Comparison of ENCODE assay signal across 12 cellular contexts in genomic region chr2:45849491-45850283, GRCh38.
DNase-seq lines count a peak whose midpoint lies in the region; ATAC-seq and TF ChIP-seq lines count a peak whose summit lies in the region.
"Had no signal": no experiment of that assay in that cellular context is flagged by ENCODE, and none has a peak within 500 bp of the region (broad histone marks: within the 10 kb centered on the region; RNA-seq: fewer than 3 reads in every experiment).

No MANE protein-coding gene starts in this region.

- H3K27ac Mint-ChIP-seq in natural killer cell treated with Interleukin-12 subunit alpha and Interleukin-12 subunit beta and Interleukin-15 and Interleukin-18, amount 100 ng/mL, for 72 hours, result no peak overlapping the region
- H3K27ac Mint-ChIP-seq in natural killer cell, result no peak overlapping the region
- H3K27ac Mint-ChIP-seq in T-helper 1 cell treated with Interleukin-12 subunit alpha and Interleukin-12 subunit beta and Interleukin-4 antibody, amounts not matched to agents 30 μg/mL and 1 μg/mL, for 36 hours, result peak overlapping the region; percentile 27
- no peak overlapping the region for H3K27ac Mint-ChIP-seq in activated T-cell treated with anti-CD3 and anti-CD28 coated beads, Interleukin-2, amount 50 U/mL, for 24 hours

- no peaks in the 10 kb centered on the region for H3K27me3 Mint-ChIP-seq in natural killer cell treated with Interleukin-12 subunit alpha and Interleukin-12 subunit beta and Interleukin-15 and Interleukin-18, amount 100 ng/mL, for 72 hours
- H3K27me3 Mint-ChIP-seq in natural killer cell (ENCODE audit: low read depth in 2 of 2), result no peaks in the 10 kb centered on the region
- H3K27me3 Mint-ChIP-seq in T-helper 1 cell treated with Interleukin-12 subunit alpha and Interleukin-12 subunit beta and Interleukin-4 antibody, amounts not matched to agents 30 μg/mL and 1 μg/mL, for 36 hours (ENCODE audit: low read depth), result no peaks in the 10 kb centered on the region
- H3K27me3 Mint-ChIP-seq in activated T-cell treated with anti-CD3 and anti-CD28 coated beads, Interleukin-2, amount 50 U/mL, for 24 hours, result no peaks in the 10 kb centered on the region

- intact Hi-C loops in natural killer cell (cut with micrococcal nuclease) (no loop called here), sciatic nerve (cut with DNase I) (no loop called here)

- H3K9me3 Mint-ChIP-seq in natural killer cell treated with Interleukin-12 subunit alpha and Interleukin-12 subunit beta and Interleukin-15 and Interleukin-18, amount 100 ng/mL, for 72 hours, result no peaks in the 10 kb centered on the region
- no peaks in the 10 kb centered on the region for H3K9me3 Mint-ChIP-seq in natural killer cell
- H3K9me3 Mint-ChIP-seq in T-helper 1 cell treated with Interleukin-12 subunit alpha and Interleukin-12 subunit beta and Interleukin-4 antibody, amounts not matched to agents 30 μg/mL and 1 μg/mL, for 36 hours, result peaks cover 28% of the 10 kb centered on the region
- H3K9me3 Mint-ChIP-seq in activated T-cell treated with anti-CD3 and anti-CD28 coated beads, Interleukin-2, amount 50 U/mL, for 24 hours, result no peaks in the 10 kb centered on the region

- ATAC-seq in natural killer cell treated with Interleukin-12 subunit alpha and Interleukin-12 subunit beta and Interleukin-15 and Interleukin-18, amount 100 ng/mL, for 72 hours, result peak in 1 of 2 donors; percentile 70
- ATAC-seq in natural killer cell (no peak), sciatic nerve (no peak), HG03135 (IDR thresholded peaks at IDR 0.05; ENCODE audit: unreplicated experiment) (no peak), GM21528 (IDR thresholded peaks at IDR 0.05; ENCODE audit: low FRiP score, unreplicated experiment) (no peak)
- ATAC-seq: mucosa of descending colon had no signal

- H3K36me3 Mint-ChIP-seq in natural killer cell treated with Interleukin-12 subunit alpha and Interleukin-12 subunit beta and Interleukin-15 and Interleukin-18, amount 100 ng/mL, for 72 hours, result peaks cover 4% of the 10 kb centered on the region
- H3K36me3 Mint-ChIP-seq in natural killer cell, result no peaks in the 10 kb centered on the region
- peaks cover 13% of the 10 kb centered on the region for H3K36me3 Mint-ChIP-seq in T-helper 1 cell treated with Interleukin-12 subunit alpha and Interleukin-12 subunit beta and Interleukin-4 antibody, amounts not matched to agents 30 μg/mL and 1 μg/mL, for 36 hours (ENCODE audit: low read depth)
- peaks cover 2% of the 10 kb centered on the region for H3K36me3 Mint-ChIP-seq in activated T-cell treated with anti-CD3 and anti-CD28 coated beads, Interleukin-2, amount 50 U/mL, for 24 hours (ENCODE audit: low read depth)

- DNase-seq in natural killer cell treated with Interleukin-12 subunit alpha and Interleukin-12 subunit beta and Interleukin-15 and Interleukin-18, amount 100 ng/mL, for 72 hours (ENCODE audit: low spot score), result no peak
- no peak for DNase-seq in natural killer cell
- DNase-seq in fibroblast of peridontal ligament (ENCODE audit: extremely low read depth), result peak; percentile 90
- no peak for DNase-seq in sciatic nerve (ENCODE audit: low spot score)
- no peak for DNase-seq in activated T-cell treated with anti-CD3 and anti-CD28 coated beads, Interleukin-2, amount 50 U/mL, for 24 hours
- DNase-seq: COR-L47, head of caudate nucleus, mucosa of descending colon, WERI-Rb-1 had no signal

- peaks cover 8 to 15% of the 10 kb centered on the region in 2 donors for H3K4me1 Mint-ChIP-seq in natural killer cell treated with Interleukin-12 subunit alpha and Interleukin-12 subunit beta and Interleukin-15 and Interleukin-18, amount 100 ng/mL, for 72 hours (ENCODE audit: low read depth in 2 of 2)
- H3K4me1 Mint-ChIP-seq in natural killer cell, result peaks cover 29% of the 10 kb centered on the region in 2 donors
- peaks cover 23% of the 10 kb centered on the region for H3K4me1 Mint-ChIP-seq in T-helper 1 cell treated with Interleukin-12 subunit alpha and Interleukin-12 subunit beta and Interleukin-4 antibody, amounts not matched to agents 30 μg/mL and 1 μg/mL, for 36 hours (ENCODE audit: low read depth)
- peaks cover 15% of the 10 kb centered on the region for H3K4me1 Mint-ChIP-seq in activated T-cell treated with anti-CD3 and anti-CD28 coated beads, Interleukin-2, amount 50 U/mL, for 24 hours (ENCODE audit: low read depth)

- peak overlapping the region; percentile 28 for H3K4me3 Mint-ChIP-seq in natural killer cell treated with Interleukin-12 subunit alpha and Interleukin-12 subunit beta and Interleukin-15 and Interleukin-18, amount 100 ng/mL, for 72 hours
- H3K4me3 Mint-ChIP-seq in natural killer cell, result no peak overlapping the region
- H3K4me3 Mint-ChIP-seq in T-helper 1 cell treated with Interleukin-12 subunit alpha and Interleukin-12 subunit beta and Interleukin-4 antibody, amounts not matched to agents 30 μg/mL and 1 μg/mL, for 36 hours, result no peak overlapping the region
- no peak overlapping the region for H3K4me3 Mint-ChIP-seq in activated T-cell treated with anti-CD3 and anti-CD28 coated beads, Interleukin-2, amount 50 U/mL, for 24 hours

- TF ChIP-seq CTCF in natural killer cell (IDR thresholded peaks at IDR 0.05), result no peak
